9 cellular contexts compared by ENCODE assay signal in the genomic region with DNA sequence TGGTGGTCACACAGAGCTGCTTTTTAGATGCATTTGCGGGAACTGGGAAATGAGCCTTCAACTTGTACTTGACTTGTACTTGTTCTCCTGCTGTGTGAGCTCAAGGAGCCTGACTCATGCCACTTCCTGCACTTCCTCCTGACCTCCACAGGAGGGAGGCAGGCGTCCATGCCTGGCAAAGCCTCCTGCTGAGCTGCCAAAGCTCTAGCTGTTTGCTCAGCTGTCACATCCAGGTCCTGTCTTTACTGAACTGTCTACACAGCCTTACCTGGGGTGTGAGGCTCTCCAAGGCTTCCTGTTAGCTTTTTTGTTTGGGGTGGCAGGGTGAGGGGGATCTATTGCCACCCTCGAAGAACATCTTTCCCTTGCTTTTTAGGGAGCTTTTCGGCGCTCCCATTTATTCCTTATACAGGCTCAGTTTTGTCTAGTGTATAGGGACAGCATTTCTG. TPM values are rescaled to one million over a fixed set of nuclear protein-coding genes. Genes with fewer than 3 reads are reported as not detected.
DNase-seq lines count a peak whose midpoint lies in the region; ATAC-seq, FAIRE-seq and TF ChIP-seq lines count a peak whose summit lies in the region.
"Had no signal": no experiment of that assay in that cellular context is flagged by ENCODE, and none has a peak within 500 bp of the region (broad histone marks: within the 10 kb centered on the region; RNA-seq: fewer than 3 reads in every experiment).

No MANE protein-coding gene starts in this region.

- no peak overlapping the region for H3K4me2 ChIP-seq in A549

- TF ChIP-seq RAD21 in A549 (conservative IDR thresholded peaks at IDR 0.05 in 1 of 2, IDR thresholded peaks at IDR 0.05 in 1 of 2) (peak; percentile 87 to 93), liver (IDR thresholded peaks at IDR 0.05) (peak; percentile 100)

- H3K36me3 Mint-ChIP-seq in activated CD4-positive, alpha-beta T cell treated with anti-CD3 and anti-CD28 coated beads for 36 hours (ENCODE audit: low read depth): peaks cover 26% of the 10 kb centered on the region

- CTCF ChIA-PET in A549 (lab: Yijun Ruan, JAX): interaction anchor here (0.6 to 13.6 kb wide), 47 partner anchors 9 to 453 kb away, joined by 3 to 171 read pairs (median 5); a partner anchor contains a TSS
- CTCF ChIA-PET in activated CD4-positive, alpha-beta T cell treated with anti-CD3 and anti-CD28 coated beads for 36 hours (lab: Charles Lee): interaction anchor here (0.6 to 6.3 kb wide), 48 partner anchors 8 to 1349 kb away, joined by 3 to 128 read pairs (median 4); a partner anchor contains a TSS

- intact Hi-C loops in activated CD4-positive, alpha-beta T cell treated with anti-CD3 and anti-CD28 coated beads for 36 hours (cut with DNase I, micrococcal nuclease): loop anchor here (1.0 to 5.0 kb wide), 4 partner anchors 46 to 170 kb away; no protein-coding TSS in a partner anchor
- intact Hi-C loops in colonic mucosa (cut with DNase I): loop anchor here (2.0 to 10.0 kb wide), 3 partner anchors 93 to 171 kb away; no protein-coding TSS in a partner anchor

- 46% methylated on average over 5 of the region's 5 CpGs for WGBS in A549 (ENCODE audit: missing lambda C conversion rate)
- WGBS in liver: 37% methylated on average over 5 of the region's 5 CpGs

- no peak for TF ChIP-seq POLR2A in A549 (IDR thresholded peaks at IDR 0.05; ENCODE audit: low read length)

- H3K27ac ChIP-seq in A549: no peak overlapping the region
- H3K27ac ChIP-seq in colonic mucosa: no peak overlapping the region
- no peak overlapping the region for H3K27ac ChIP-seq in liver (ENCODE audit: low read depth in 1 of 2, low read length in 2 of 2)

- H3K4me1 ChIP-seq in A549: peaks cover 8% of the 10 kb centered on the region; the same call in 2 of the 3 replicates
- no peaks in the 10 kb centered on the region for H3K4me1 ChIP-seq in colonic mucosa
- H3K4me1 ChIP-seq in liver (ENCODE audit: control insufficient read depth in 4 of 4, insufficient read depth in 4 of 4, low read length in 3 of 4): peaks cover 0 to 21% (median 18%) of the 10 kb centered on the region in 4 donors

- peaks cover 16% of the 10 kb centered on the region for H3K4me1 Mint-ChIP-seq in activated CD4-positive, alpha-beta T cell treated with anti-CD3 and anti-CD28 coated beads for 36 hours

- H3K36me3 ChIP-seq in colonic mucosa (peaks cover 6% of the 10 kb centered on the region), liver (ENCODE audit: control insufficient read depth in 4 of 4, insufficient read depth in 3 of 4, low read depth in 1 of 4, low read length in 3 of 4) (peaks cover 1 to 35% (median 27%) of the 10 kb centered on the region in 4 donors)

- no peak overlapping the region for H3K9ac ChIP-seq in colonic mucosa (ENCODE audit: low read depth in 2 of 2, low read length in 2 of 2)
- H3K9ac ChIP-seq in liver (ENCODE audit: low read depth in 1 of 2, low read length in 2 of 2): no peak overlapping the region

- ATAC-seq in A549 (peak; percentile 94 to 96), HG03520 (IDR thresholded peaks at IDR 0.05; ENCODE audit: unreplicated experiment) (peak; percentile 53)
- peak; percentile 95 for ATAC-seq in activated CD4-positive, alpha-beta T cell treated with anti-CD3 and anti-CD28 coated beads for 36 hours

- no peak overlapping the region for H3K27ac Mint-ChIP-seq in activated CD4-positive, alpha-beta T cell treated with anti-CD3 and anti-CD28 coated beads for 36 hours

- FAIRE-seq in A549 (lab: Jason Lieb, UNC) (peak; percentile 7), GM18507 (lab: Jason Lieb, UNC) (peak; percentile 62)

- H3K4me3 ChIP-seq in A549 (no peak overlapping the region), colonic mucosa (no peak overlapping the region), liver (ENCODE audit: low read depth in 1 of 3, low read length in 3 of 3) (no peak overlapping the region)
- H3K4me3 ChIP-seq: skin epidermis had no signal

- H3K27me3 ChIP-seq in colonic mucosa: no peaks in the 10 kb centered on the region
- H3K27me3 ChIP-seq in liver (ENCODE audit: control insufficient read depth in 4 of 4, insufficient read depth in 4 of 4, low read length in 3 of 4): no peaks in the 10 kb centered on the region

- H3K9me3 Mint-ChIP-seq in activated CD4-positive, alpha-beta T cell treated with anti-CD3 and anti-CD28 coated beads for 36 hours (ENCODE audit: low read depth): no peaks in the 10 kb centered on the region

- H3K9me3 ChIP-seq in A549 (no peaks in the 10 kb centered on the region), colonic mucosa (no peaks in the 10 kb centered on the region), liver (ENCODE audit: control insufficient read depth in 4 of 4, low read length in 3 of 4) (no peaks in the 10 kb centered on the region)

- TF ChIP-seq CTCF in A549 (IDR thresholded peaks at IDR 0.05) (peak; percentile 75), colonic mucosa (IDR thresholded peaks at IDR 0.05) (peak; percentile 91), liver (IDR thresholded peaks at IDR 0.05; ENCODE audit: low read depth, low read length, missing input control) (peak; percentile 97)

- no peak for TF ChIP-seq EP300 in A549 (IDR thresholded peaks at IDR 0.05)

- DNase-seq in A549 (ENCODE audit: low read depth in 1 of 2, low spot score in 1 of 2) (peak; percentile 82 to 83), GM18507 (ENCODE audit: extremely low spot score, insufficient read length, low read depth) (peak; percentile 59), NCI-H510A (lab: John Stamatoyannopoulos, UW) (peak; percentile 89), colonic mucosa (peak; percentile 76)
- peak; percentile 81 for DNase-seq in activated CD4-positive, alpha-beta T cell treated with anti-CD3 and anti-CD28 coated beads for 36 hours
- peak in 2 of 3 experiments; percentile 39 to 42 for DNase-seq in stimulated activated CD4-positive, alpha-beta T cell treated with anti-CD3 and anti-CD28 coated beads, TNF-alpha, amount 100 ng/mL, for 4 hours (ENCODE audit: low read depth in 3 of 3)

- no peak overlapping the region for H3K4me3 Mint-ChIP-seq in activated CD4-positive, alpha-beta T cell treated with anti-CD3 and anti-CD28 coated beads for 36 hours

- POLR2A ChIA-PET in A549 (lab: Yijun Ruan, JAX): interaction anchor here (0.7 to 1.6 kb wide), 5 partner anchors 8 to 146 kb away, joined by 3 read pairs; no protein-coding TSS in a partner anchor
- POLR2A ChIA-PET in activated CD4-positive, alpha-beta T cell treated with anti-CD3 and anti-CD28 coated beads for 36 hours (lab: Charles Lee): interaction anchor here (0.7 to 0.8 kb wide), 2 partner anchors 142 to 470 kb away, joined by 3 read pairs; no protein-coding TSS in a partner anchor

- peaks cover 3% of the 10 kb centered on the region for H3K27me3 Mint-ChIP-seq in activated CD4-positive, alpha-beta T cell treated with anti-CD3 and anti-CD28 coated beads for 36 hours

RNA-seq across cellular contexts. Expression of a gene that starts 6.4 kb away (rescaled TPM):
- polyA plus RNA-seq in A549 (2011; rRNA removed): 0.06 and 0.09 TPM in 2 replicates
- polyA plus RNA-seq in A549 (2012; cell fraction: cytosol; rRNA removed): 0.03 and 0.05 TPM in 2 replicates
- 0.06 and 0.13 TPM in 2 replicates for polyA plus RNA-seq in A549 (2012; cell fraction: nucleus; rRNA removed)
- not detected in 3 replicates for polyA plus RNA-seq in A549 (2017; fragmentation: RNase III; extraction: RNeasy Plus Mini Kit Qiagen cat#74134 plus additional on column Dnase treatment)
- not detected in 2 replicates for polyA minus RNA-seq in A549 (2011; rRNA and poly(A)+ RNA removed)
- total RNA-seq in activated CD4-positive, alpha-beta T cell treated with anti-CD3 and anti-CD28 coated beads for 36 hours: not detected
- total RNA-seq in colonic mucosa: under 1 TPM in 1 of 2 donors, not detected in 1; 0.17 TPM
- 1 to 10 TPM; 3.9 to 6.0 TPM for total RNA-seq in liver
- polyA plus RNA-seq in liver: 10 to 100 TPM; 11.9 to 14.4 TPM

RNA-seq across cellular contexts. Expression of a gene that starts 8.3 kb away (rescaled TPM):
- polyA plus RNA-seq in A549 (2011; rRNA removed) (0.12 and 0.19 TPM in 2 replicates), A549 (2017; fragmentation: RNase III; extraction: RNeasy Plus Mini Kit Qiagen cat#74134 plus additional on column Dnase treatment) (0.13 to 0.32 TPM (median 0.14 TPM) in 3 replicates), liver (10 to 100 TPM in 1 of 2 donors, 1 to 10 TPM in 1; 9.2 to 48.1 TPM)
- polyA plus RNA-seq in A549 (2012; cell fraction: cytosol; rRNA removed): 0.12 and 0.21 TPM in 2 replicates
- polyA plus RNA-seq in A549 (2012; cell fraction: nucleus; rRNA removed): 1.1 and 1.9 TPM in 2 replicates
- polyA minus RNA-seq in A549 (2011; rRNA and poly(A)+ RNA removed): 0.21 and 0.29 TPM in 2 replicates
- total RNA-seq in activated CD4-positive, alpha-beta T cell treated with anti-CD3 and anti-CD28 coated beads for 36 hours: under 1 TPM in 1 of 2 experiments, not detected in 1; 0.23 TPM
- total RNA-seq in colonic mucosa (1 to 10 TPM; 2.0 TPM), liver (10 to 100 TPM; 21.7 to 66.4 TPM)

RNA-seq across cellular contexts. Expression of a gene that starts 10.1 kb away (rescaled TPM):
- polyA plus RNA-seq in A549 (2011; rRNA removed): 112 and 127 TPM in 2 replicates
- polyA plus RNA-seq in A549 (2012; cell fraction: cytosol; rRNA removed): 105 and 149 TPM in 2 replicates
- 99.6 and 204 TPM in 2 replicates for polyA plus RNA-seq in A549 (2012; cell fraction: nucleus; rRNA removed)
- 98.9 to 104 TPM (median 103 TPM) in 3 replicates for polyA plus RNA-seq in A549 (2017; fragmentation: RNase III; extraction: RNeasy Plus Mini Kit Qiagen cat#74134 plus additional on column Dnase treatment)
- 46.1 and 47.9 TPM in 2 replicates for polyA minus RNA-seq in A549 (2011; rRNA and poly(A)+ RNA removed)
- 100 to 1,000 TPM; 130 to 143 TPM for total RNA-seq in activated CD4-positive, alpha-beta T cell treated with anti-CD3 and anti-CD28 coated beads for 36 hours
- total RNA-seq in colonic mucosa: 100 to 1,000 TPM in 1 of 2 donors, 10 to 100 TPM in 1; 98.2 to 130 TPM
- total RNA-seq in liver: 10 to 100 TPM; 25.7 to 55.7 TPM
- polyA plus RNA-seq in liver: 10 to 100 TPM; 43.1 to 43.9 TPM

RNA-seq across cellular contexts. Expression of a gene that starts 10.2 kb away (rescaled TPM):
- 2.2 and 2.7 TPM in 2 replicates for polyA plus RNA-seq in A549 (2011; rRNA removed)
- 6.2 and 7.9 TPM in 2 replicates for polyA plus RNA-seq in A549 (2012; cell fraction: cytosol; rRNA removed)
- 28.7 and 33.9 TPM in 2 replicates for polyA plus RNA-seq in A549 (2012; cell fraction: nucleus; rRNA removed)
- polyA plus RNA-seq in A549 (2017; fragmentation: RNase III; extraction: RNeasy Plus Mini Kit Qiagen cat#74134 plus additional on column Dnase treatment): 4.4 to 5.4 TPM (median 4.9 TPM) in 3 replicates
- 6.0 and 9.3 TPM in 2 replicates for polyA minus RNA-seq in A549 (2011; rRNA and poly(A)+ RNA removed)
- total RNA-seq in activated CD4-positive, alpha-beta T cell treated with anti-CD3 and anti-CD28 coated beads for 36 hours: 1 to 10 TPM; 4.6 to 4.7 TPM
- 10 to 100 TPM; 61.1 to 71.6 TPM for total RNA-seq in colonic mucosa
- total RNA-seq in liver: 1 to 10 TPM; 3.6 to 3.9 TPM
- polyA plus RNA-seq in liver: 1 to 10 TPM; 1.1 to 1.6 TPM

RNA-seq across cellular contexts. Expression of a gene that starts 34.2 kb away (rescaled TPM):
- polyA plus RNA-seq in A549 (2011; rRNA removed): 5.2 and 5.7 TPM in 2 replicates
- polyA plus RNA-seq in A549 (2012; cell fraction: cytosol; rRNA removed): 10.1 and 10.2 TPM in 2 replicates
- 11.2 and 16.5 TPM in 2 replicates for polyA plus RNA-seq in A549 (2012; cell fraction: nucleus; rRNA removed)
- 5.4 to 6.1 TPM (median 6.0 TPM) in 3 replicates for polyA plus RNA-seq in A549 (2017; fragmentation: RNase III; extraction: RNeasy Plus Mini Kit Qiagen cat#74134 plus additional on column Dnase treatment)
- polyA minus RNA-seq in A549 (2011; rRNA and poly(A)+ RNA removed): 6.0 and 7.8 TPM in 2 replicates
- 1 to 10 TPM; 3.7 to 4.5 TPM for total RNA-seq in activated CD4-positive, alpha-beta T cell treated with anti-CD3 and anti-CD28 coated beads for 36 hours
- 10 to 100 TPM; 15.0 to 22.0 TPM for total RNA-seq in colonic mucosa
- 1 to 10 TPM; 3.5 to 5.7 TPM for total RNA-seq in liver
- 1 to 10 TPM in 1 of 2 donors, under 1 TPM in 1; 0.81 to 1.9 TPM for polyA plus RNA-seq in liver

Comparison
In these comparisons a context has a peak if more than half of its experiments do, and no peak if none do; other contexts are left out.
1. RNA of a gene that starts 6.4 kb away (total RNA-seq): 3.9 to 6.0 TPM in liver; 0.17 TPM in colonic mucosa and not detected in activated CD4-positive, alpha-beta T cell treated with anti-CD3 and anti-CD28 coated beads for 36 hours; every median in the first group is over 4 times any median in the second.
2. RNA of a gene that starts 8.3 kb away (total RNA-seq): 21.7 to 66.4 TPM in liver; 2.0 TPM in colonic mucosa and 0.23 TPM in activated CD4-positive, alpha-beta T cell treated with anti-CD3 and anti-CD28 coated beads for 36 hours; every median in the first group is over 4 times any median in the second.
3. Peak in every context shown above with its lines, with median percentiles within 50 percentile points of each other: ATAC-seq, DNase-seq and CTCF ChIP-seq.